Comparison of ENCODE assay signal across 1 cellular context in genomic region chr19:34664870-34665269, GRCh38.
TF ChIP-seq lines count a peak whose summit lies in the region.

No MANE protein-coding gene starts in this region.

TF ChIP-seq in HepG2, 621 proteins besides CTCF, POLR2A, EP300 and RAD21:
- no peak for TF ChIP-seq ZNF362 (CRISPR knock-in tag; IDR thresholded peaks at IDR 0.05; ENCODE audit: borderline replicate concordance)
- no peak for TF ChIP-seq SOX5 (CRISPR knock-in tag; IDR thresholded peaks at IDR 0.05; ENCODE audit: borderline replicate concordance)
- TF ChIP-seq ZNF569 (CRISPR knock-in tag; IDR thresholded peaks at IDR 0.05; ENCODE audit: borderline replicate concordance) = no peak
- no peak for TF ChIP-seq TFDP2 (CRISPR knock-in tag; IDR thresholded peaks at IDR 0.05)
- no peak for TF ChIP-seq FUBP1 (CRISPR knock-in tag; IDR thresholded peaks at IDR 0.05; ENCODE audit: borderline replicate concordance)
- TF ChIP-seq MXI1 (IDR thresholded peaks at IDR 0.05; ENCODE audit: borderline replicate concordance, low read depth, low read length) = no peak
- TF ChIP-seq ERF (CRISPR knock-in tag; IDR thresholded peaks at IDR 0.05) = no peak
- no peak for TF ChIP-seq ZNF83 (CRISPR knock-in tag; IDR thresholded peaks at IDR 0.05; ENCODE audit: borderline replicate concordance)
- no peak for TF ChIP-seq MYNN (CRISPR knock-in tag; IDR thresholded peaks at IDR 0.05; ENCODE audit: low read depth)
- TF ChIP-seq ZNF124 (CRISPR knock-in tag; IDR thresholded peaks at IDR 0.05) = no peak
- TF ChIP-seq ZFP36L1 (CRISPR knock-in tag; IDR thresholded peaks at IDR 0.05) = no peak
- TF ChIP-seq FOXO4 (CRISPR knock-in tag; conservative IDR thresholded peaks at IDR 0.05) = no peak
- no peak for TF ChIP-seq MLLT10 (CRISPR knock-in tag; IDR thresholded peaks at IDR 0.05)
- TF ChIP-seq ZNF670 (CRISPR knock-in tag; IDR thresholded peaks at IDR 0.05; ENCODE audit: borderline replicate concordance) = no peak
- no peak for TF ChIP-seq TSC22D2 (CRISPR knock-in tag; IDR thresholded peaks at IDR 0.05; ENCODE audit: borderline replicate concordance)
- TF ChIP-seq ZNF703 (CRISPR knock-in tag; IDR thresholded peaks at IDR 0.05; ENCODE audit: borderline replicate concordance) = no peak
- no peak for TF ChIP-seq CBX1 (IDR thresholded peaks at IDR 0.05; ENCODE audit: low read depth)
- no peak for TF ChIP-seq ZNF773 (CRISPR knock-in tag; IDR thresholded peaks at IDR 0.05; ENCODE audit: borderline replicate concordance)
- TF ChIP-seq ZNF816 (CRISPR knock-in tag; IDR thresholded peaks at IDR 0.05; ENCODE audit: borderline replicate concordance) = no peak
- no peak for TF ChIP-seq SNAI1 (CRISPR knock-in tag; IDR thresholded peaks at IDR 0.05; ENCODE audit: borderline replicate concordance)
